Comparison of ENCODE assay signal across 18 cellular contexts in genomic region chr13:98650376-98651107, GRCh38.
DNase-seq lines count a peak whose midpoint lies in the region; ATAC-seq and TF ChIP-seq lines count a peak whose summit lies in the region.
"Had no signal": no experiment of that assay in that cellular context is flagged by ENCODE, and none has a peak within 500 bp of the region (broad histone marks: within the 10 kb centered on the region; RNA-seq: fewer than 3 reads in every experiment).

No MANE protein-coding gene starts in this region.

- H3K27ac ChIP-seq in OCI-LY3 (ENCODE audit: low read length) (no peak overlapping the region), esophagus (ENCODE audit: low read depth in 2 of 2, low read length in 1 of 2) (peak overlapping the region; percentile 73 to 87), trophoblast cell (ENCODE audit: low read depth, low read length) (no peak overlapping the region)

- no peak overlapping the region for H4K91ac ChIP-seq in trophoblast cell (ENCODE audit: low read depth, low read length)

- H2BK5ac ChIP-seq in trophoblast cell (ENCODE audit: low read depth, low read length, poor library complexity) = no peak overlapping the region

- CTCF ChIA-PET in activated CD4-positive, alpha-beta T cell treated with anti-CD3 and anti-CD28 coated beads for 36 hours (lab: Charles Lee) = interaction anchor here (0.5 to 7.7 kb wide), 2 partner anchors 101 to 205 kb away, joined by 3 to 103 read pairs; no protein-coding TSS in a partner anchor

- H3K4me1 ChIP-seq in OCI-LY3 (ENCODE audit: low read length) (peaks cover 13% of the 10 kb centered on the region), esophagus (ENCODE audit: control insufficient read depth in 2 of 2, insufficient read depth in 2 of 2, low read length in 1 of 2) (peaks cover 2 to 5% of the 10 kb centered on the region in 2 donors), trophoblast cell (ENCODE audit: control insufficient read depth in 1 of 2, insufficient read depth in 2 of 2, low read length in 2 of 2) (peaks cover 0 to 3% of the 10 kb centered on the region in 2 experiments)

- no peak overlapping the region for H3K18ac ChIP-seq in trophoblast cell (ENCODE audit: low read length)

- no peaks in the 10 kb centered on the region for H3K36me3 ChIP-seq in OCI-LY3 (replicated peaks; ENCODE audit: low read depth, low read length)
- H3K36me3 ChIP-seq in esophagus (ENCODE audit: control insufficient read depth in 2 of 2, insufficient read depth in 2 of 2, low read length in 1 of 2) = no peaks in the 10 kb centered on the region
- H3K36me3 ChIP-seq in trophoblast cell (ENCODE audit: control insufficient read depth in 1 of 2, insufficient read depth in 2 of 2, low read length in 2 of 2) = no peaks in the 10 kb centered on the region

- H3K4me3 Mint-ChIP-seq in activated CD4-positive, alpha-beta T cell treated with anti-CD3 and anti-CD28 coated beads for 36 hours = no peak overlapping the region
- H3K4me3 Mint-ChIP-seq: activated T-helper 1 cell treated with anti-CD3 and anti-CD28 coated beads, Interleukin-12 subunit alpha, Interleukin-12 subunit beta, Interleukin-2, Interleukin-4 antibody, amounts not matched to agents 30 ng/mL and 10 ng/mL and 1 ng/mL, durations not matched to agents 14 hours and 24 hours and 36 hours; naive thymus-derived CD4-positive, alpha-beta T cell had no signal

- no peaks in the 10 kb centered on the region for H3K9me3 ChIP-seq in OCI-LY3 (ENCODE audit: insufficient read depth, low read length)
- H3K9me3 ChIP-seq in esophagus (ENCODE audit: control insufficient read depth in 2 of 2, insufficient read depth in 1 of 2, low read depth in 1 of 2, low read length in 1 of 2) = no peaks in the 10 kb centered on the region
- no peaks in the 10 kb centered on the region for H3K9me3 ChIP-seq in trophoblast cell (ENCODE audit: insufficient read depth, low read depth, low read length)

- POLR2A ChIA-PET in activated CD4-positive, alpha-beta T cell treated with anti-CD3 and anti-CD28 coated beads for 36 hours (lab: Charles Lee) = no interaction called here

- H4K8ac ChIP-seq in trophoblast cell (ENCODE audit: low read depth, low read length) = no peak overlapping the region

- H3K27ac Mint-ChIP-seq in activated CD4-positive, alpha-beta T cell treated with anti-CD3 and anti-CD28 coated beads for 36 hours = no peak overlapping the region
- H3K27ac Mint-ChIP-seq: activated T-helper 1 cell treated with anti-CD3 and anti-CD28 coated beads, Interleukin-12 subunit alpha, Interleukin-12 subunit beta, Interleukin-2, Interleukin-4 antibody, amounts not matched to agents 30 ng/mL and 10 ng/mL and 1 ng/mL, durations not matched to agents 14 hours and 24 hours and 36 hours; naive thymus-derived CD4-positive, alpha-beta T cell had no signal

- ATAC-seq in GM19351 (IDR thresholded peaks at IDR 0.05; ENCODE audit: unreplicated experiment) = peak; percentile 36
- no peak for ATAC-seq in HG03159 (IDR thresholded peaks at IDR 0.05; ENCODE audit: unreplicated experiment)
- no peak for ATAC-seq in activated CD4-positive, alpha-beta T cell treated with anti-CD3 and anti-CD28 coated beads for 36 hours
- no peak for ATAC-seq in HG03196 (IDR thresholded peaks at IDR 0.05; ENCODE audit: unreplicated experiment)
- no peak for ATAC-seq in GM19023 (IDR thresholded peaks at IDR 0.05; ENCODE audit: unreplicated experiment)
- ATAC-seq: naive thymus-derived CD4-positive, alpha-beta T cell had no signal

- peaks cover 5% of the 10 kb centered on the region for H3K27me3 Mint-ChIP-seq in activated CD4-positive, alpha-beta T cell treated with anti-CD3 and anti-CD28 coated beads for 36 hours

- H3K4me2 ChIP-seq in OCI-LY3 (ENCODE audit: low read length) (peak overlapping the region; percentile 16), trophoblast cell (ENCODE audit: low read length) (no peak overlapping the region)

- H3K27me3 ChIP-seq in OCI-LY3 (ENCODE audit: low read depth, low read length) (peaks cover 25% of the 10 kb centered on the region), esophagus (ENCODE audit: control insufficient read depth in 1 of 2, insufficient read depth in 2 of 2, low read length in 2 of 2) (no peaks in the 10 kb centered on the region), trophoblast cell (ENCODE audit: insufficient read depth, low read length) (no peaks in the 10 kb centered on the region)

- TF ChIP-seq CTCF in OCI-LY3 (IDR thresholded peaks at IDR 0.05; ENCODE audit: low read depth, low read length) = no peak

- no peak overlapping the region for H2BK12ac ChIP-seq in trophoblast cell (ENCODE audit: low read length)

- no peaks in the 10 kb centered on the region for H3K79me1 ChIP-seq in trophoblast cell (ENCODE audit: low read length)

- H4K20me1 ChIP-seq in OCI-LY3 (ENCODE audit: insufficient read depth, low read length) = no peaks in the 10 kb centered on the region

- H3K14ac ChIP-seq in trophoblast cell (ENCODE audit: low read length) = no peak overlapping the region

- H3K9ac ChIP-seq in OCI-LY3 (ENCODE audit: low read length) (no peak overlapping the region), trophoblast cell (ENCODE audit: low read length) (no peak overlapping the region)

- intact Hi-C loops in activated CD4-positive, alpha-beta T cell treated with anti-CD3 and anti-CD28 coated beads for 36 hours (cut with DNase I, micrococcal nuclease) = no loop called here

- no peak overlapping the region for H3K4ac ChIP-seq in trophoblast cell (ENCODE audit: low read depth, low read length)

- H3K23ac ChIP-seq in trophoblast cell (ENCODE audit: low read length) = no peak overlapping the region

- H3K4me3 ChIP-seq in OCI-LY3 (ENCODE audit: low read length) = no peak overlapping the region
- no peak overlapping the region for H3K4me3 ChIP-seq in esophagus (ENCODE audit: low read depth in 1 of 2, low read length in 2 of 2)
- no peak overlapping the region for H3K4me3 ChIP-seq in trophoblast cell (ENCODE audit: low read depth, low read length)

- no peak overlapping the region for H2AK5ac ChIP-seq in trophoblast cell (ENCODE audit: low read length)

- peak; percentile 56 to 86 for DNase-seq in trophoblast cell
- DNase-seq in activated CD4-positive, alpha-beta T cell treated with anti-CD3 and anti-CD28 coated beads for 36 hours = no peak
- DNase-seq: activated CD4-positive, alpha-beta T cell treated with anti-CD3 and anti-CD28 coated beads for 4 hours; AML-193; EL; HCEC 1CT; naive thymus-derived CD4-positive, alpha-beta T cell; NCI-H1694 treated with DMSO at 0.1 percent for 48 hours; NCI-H82; stimulated activated CD4-positive, alpha-beta T cell treated with anti-CD3 and anti-CD28 coated beads, Interleukin-4, amount 100 ng/mL, for 1 hour; stimulated activated naive CD4-positive, alpha-beta T cell had no signal

- H3K79me2 ChIP-seq in OCI-LY3 (ENCODE audit: low read length) (no peaks in the 10 kb centered on the region), trophoblast cell (ENCODE audit: control insufficient read depth, insufficient read depth, low read length, poor library complexity) (no peaks in the 10 kb centered on the region)

- H4K12ac ChIP-seq in trophoblast cell (ENCODE audit: low read depth, low read length) = no peak overlapping the region

- H3K4me1 Mint-ChIP-seq in activated CD4-positive, alpha-beta T cell treated with anti-CD3 and anti-CD28 coated beads for 36 hours = peaks cover 2% of the 10 kb centered on the region

- H3K36me3 Mint-ChIP-seq in activated CD4-positive, alpha-beta T cell treated with anti-CD3 and anti-CD28 coated beads for 36 hours (ENCODE audit: low read depth) = no peaks in the 10 kb centered on the region
- H3K36me3 Mint-ChIP-seq: naive thymus-derived CD4-positive, alpha-beta T cell had no signal

- no peaks in the 10 kb centered on the region for H3K9me3 Mint-ChIP-seq in activated CD4-positive, alpha-beta T cell treated with anti-CD3 and anti-CD28 coated beads for 36 hours (ENCODE audit: low read depth)
- H3K9me3 Mint-ChIP-seq: activated T-helper 1 cell treated with anti-CD3 and anti-CD28 coated beads, Interleukin-12 subunit alpha, Interleukin-12 subunit beta, Interleukin-2, Interleukin-4 antibody, amounts not matched to agents 30 ng/mL and 10 ng/mL and 1 ng/mL, durations not matched to agents 14 hours and 24 hours and 36 hours; naive thymus-derived CD4-positive, alpha-beta T cell had no signal

- no peak overlapping the region for H2BK120ac ChIP-seq in trophoblast cell (ENCODE audit: insufficient read depth, low read length, poor library complexity)

- H2AFZ ChIP-seq in OCI-LY3 (ENCODE audit: low read depth, low read length) = no peak overlapping the region
- H2AFZ ChIP-seq in trophoblast cell (ENCODE audit: insufficient read depth, low read length, poor library complexity) = no peak overlapping the region

- WGBS in esophagus, 2 donors = 50 to 52% methylated on average over 12 of the region's 12 CpGs
- no CpG with 5 or more reads among the region's 12 CpGs for WGBS in trophoblast cell (ENCODE audit: extremely low coverage, insufficient coverage, insufficient read length)

Comparison
In these comparisons a context has a peak if more than half of its experiments do, and no peak if none do; other contexts are left out.
1. H3K27ac ChIP-seq: peak in esophagus (2 of 2); none in OCI-LY3 (single experiment) and trophoblast cell (single experiment).